In genomic region chr11:1358931-1359330, GRCh38 we compare ENCODE assay signal across 1 cellular context. TPM values are rescaled to one million over a fixed set of nuclear protein-coding genes. Genes with fewer than 3 reads are reported as not detected.
"Had no signal": no experiment of that assay in that cellular context is flagged by ENCODE, and none has a peak within 500 bp of the region (broad histone marks: within the 10 kb centered on the region; RNA-seq: fewer than 3 reads in every experiment).

No MANE protein-coding gene starts in this region.

RNA-seq across cellular contexts. Expression of gene BRSK2, which starts 30.8 kb away (rescaled TPM):
- total RNA-seq: M059J had no signal
